ENCODE assay signal across 11 cellular contexts in genomic region chr10:101047961-101048892, GRCh38. TPM values are rescaled to one million over a fixed set of nuclear protein-coding genes. Genes with fewer than 3 reads are reported as not detected.
DNase-seq lines count a peak whose midpoint lies in the region; TF ChIP-seq lines count a peak whose summit lies in the region.
"Had no signal": no experiment of that assay in that cellular context is flagged by ENCODE, and none has a peak within 500 bp of the region (broad histone marks: within the 10 kb centered on the region; RNA-seq: fewer than 3 reads in every experiment).

No MANE protein-coding gene starts in this region.

- peak; percentile 43 for DNase-seq in HT-29 (ENCODE audit: low spot score)
- DNase-seq in NCI-H510A (lab: John Stamatoyannopoulos, UW) = peak; percentile 93
- no peak for DNase-seq in glutamatergic neuron
- DNase-seq in progenitor cell of endocrine pancreas (ENCODE audit: low spot score, unreplicated experiment) = peak; percentile 41
- DNase-seq in BE2C = no peak
- DNase-seq in chondrocyte (ENCODE audit: low spot score) = no peak
- no peak for DNase-seq in T-helper 2 cell
- DNase-seq: activated CD4-positive, CD25-positive, alpha-beta regulatory T cell treated with anti-CD3 and anti-CD28 coated beads, Interleukin-2, amount 50 U/mL, for 72 hours; NCI-H82; occipital lobe had no signal

- H3K27me3 Mint-ChIP-seq in glutamatergic neuron (ENCODE audit: unreplicated experiment) (peaks cover 31% of the 10 kb centered on the region), progenitor cell of endocrine pancreas (peaks cover 73% of the 10 kb centered on the region), chondrocyte (ENCODE audit: low read depth) (peaks cover 33% of the 10 kb centered on the region)

- no peaks in the 10 kb centered on the region for H3K36me3 ChIP-seq in BE2C

- peaks cover 5% of the 10 kb centered on the region for H3K9me3 Mint-ChIP-seq in glutamatergic neuron (ENCODE audit: unreplicated experiment)
- no peaks in the 10 kb centered on the region for H3K9me3 Mint-ChIP-seq in progenitor cell of endocrine pancreas (ENCODE audit: low read depth)
- H3K9me3 Mint-ChIP-seq in chondrocyte (ENCODE audit: low read depth) = no peaks in the 10 kb centered on the region
- H3K9me3 Mint-ChIP-seq: stimulated activated naive CD8-positive, alpha-beta T cell treated with anti-CD3 and anti-CD28 coated beads, Interleukin-15, Interleukin-2, amounts not matched to agents 100 ng/mL and 50 ng/mL, for 24 hours had no signal

- no peak overlapping the region for H3K4me3 ChIP-seq in BE2C (ENCODE audit: low read depth, low read length)

- TF ChIP-seq CTCF in glutamatergic neuron (IDR thresholded peaks at IDR 0.05; ENCODE audit: partially characterized antibody, unreplicated experiment) (no peak), progenitor cell of endocrine pancreas (IDR thresholded peaks at IDR 0.05; ENCODE audit: unreplicated experiment) (peak; percentile 52), BE2C (IDR thresholded peaks at IDR 0.05; ENCODE audit: low read depth, low read length) (no peak), chondrocyte (IDR thresholded peaks at IDR 0.05) (no peak)

- H3K27me3 ChIP-seq in BE2C = no peaks in the 10 kb centered on the region

- no peaks in the 10 kb centered on the region for H3K9me3 ChIP-seq in BE2C

- peaks cover 10% of the 10 kb centered on the region for H3K4me1 ChIP-seq in BE2C

- H3K27ac Mint-ChIP-seq in glutamatergic neuron (ENCODE audit: unreplicated experiment) = no peak overlapping the region
- H3K27ac Mint-ChIP-seq in progenitor cell of endocrine pancreas = peak overlapping the region; percentile 59
- no peak overlapping the region for H3K27ac Mint-ChIP-seq in chondrocyte (ENCODE audit: unreplicated experiment)
- H3K27ac Mint-ChIP-seq: stimulated activated naive CD8-positive, alpha-beta T cell treated with anti-CD3 and anti-CD28 coated beads, Interleukin-15, Interleukin-2, amounts not matched to agents 100 ng/mL and 50 ng/mL, for 24 hours had no signal

- H3K4me1 Mint-ChIP-seq in glutamatergic neuron (ENCODE audit: low read depth, unreplicated experiment) (peaks cover 22% of the 10 kb centered on the region), progenitor cell of endocrine pancreas (ENCODE audit: low read depth) (peaks cover 20% of the 10 kb centered on the region), chondrocyte (ENCODE audit: low read depth) (peaks cover 20% of the 10 kb centered on the region)

- H3K36me3 Mint-ChIP-seq in glutamatergic neuron (ENCODE audit: unreplicated experiment) = no peaks in the 10 kb centered on the region
- H3K36me3 Mint-ChIP-seq in progenitor cell of endocrine pancreas (ENCODE audit: insufficient read depth) = no peaks in the 10 kb centered on the region
- no peaks in the 10 kb centered on the region for H3K36me3 Mint-ChIP-seq in chondrocyte (ENCODE audit: low read depth)

- peak overlapping the region; percentile 73 for H3K4me3 Mint-ChIP-seq in glutamatergic neuron (ENCODE audit: unreplicated experiment)
- H3K4me3 Mint-ChIP-seq in progenitor cell of endocrine pancreas (ENCODE audit: low read depth) = no peak overlapping the region
- H3K4me3 Mint-ChIP-seq in chondrocyte (ENCODE audit: unreplicated experiment) = no peak overlapping the region
- H3K4me3 Mint-ChIP-seq: stimulated activated naive CD8-positive, alpha-beta T cell treated with anti-CD3 and anti-CD28 coated beads, Interleukin-15, Interleukin-2, amounts not matched to agents 100 ng/mL and 50 ng/mL, for 24 hours had no signal

RNA-seq across cellular contexts. Expression of gene KAZALD1, which starts 13.6 kb away (rescaled TPM):
- total RNA-seq in HT-29 (2014; rRNA removed; shearing (Covaris generic)) = 13.0 and 15.6 TPM in 2 replicates
- 0.59 TPM for total RNA-seq in glutamatergic neuron (ENCODE audit: unreplicated experiment)
- total RNA-seq in progenitor cell of endocrine pancreas = 1.3 and 2.0 TPM in 2 replicates
- polyA plus RNA-seq in BE2C (2012; ENCODE audit: insufficient read depth, insufficient read length, low read depth) = 27.2 TPM
- total RNA-seq in chondrocyte = 18.9 to 43.4 TPM (median 19.8 TPM) in 3 replicates

RNA-seq across cellular contexts. Expression of gene SFXN3, which starts 17.2 kb away (rescaled TPM):
- total RNA-seq in HT-29 (2014; rRNA removed; shearing (Covaris generic)) = 90.8 and 101 TPM in 2 replicates
- total RNA-seq in glutamatergic neuron (ENCODE audit: unreplicated experiment) = 5.2 TPM
- total RNA-seq in progenitor cell of endocrine pancreas = 4.4 and 6.1 TPM in 2 replicates
- 31.7 TPM for polyA plus RNA-seq in BE2C (2012; ENCODE audit: insufficient read depth, insufficient read length, low read depth)
- total RNA-seq in chondrocyte = 92.4 to 101 TPM (median 96.9 TPM) in 3 replicates

RNA-seq across cellular contexts. Expression of gene PDZD7, which starts 17.3 kb away (rescaled TPM):
- 6.3 and 7.4 TPM in 2 replicates for total RNA-seq in HT-29 (2014; rRNA removed; shearing (Covaris generic))
- total RNA-seq in glutamatergic neuron (ENCODE audit: unreplicated experiment) (1.5 TPM), progenitor cell of endocrine pancreas (0.29 and 0.84 TPM in 2 replicates), chondrocyte (1.4 to 1.8 TPM (median 1.7 TPM) in 3 replicates)
- polyA plus RNA-seq in BE2C (2012; ENCODE audit: insufficient read depth, insufficient read length, low read depth) = 9.7 TPM

RNA-seq across cellular contexts. Expression of gene LZTS2, which starts 48.6 kb away (rescaled TPM):
- 154 and 172 TPM in 2 replicates for total RNA-seq in HT-29 (2014; rRNA removed; shearing (Covaris generic))
- 56.7 TPM for total RNA-seq in glutamatergic neuron (ENCODE audit: unreplicated experiment)
- 81.1 and 83.2 TPM in 2 replicates for total RNA-seq in progenitor cell of endocrine pancreas
- polyA plus RNA-seq in BE2C (2012; ENCODE audit: insufficient read depth, insufficient read length, low read depth) = 98.8 TPM
- 58.9 to 80.7 TPM (median 79.4 TPM) in 3 replicates for total RNA-seq in chondrocyte

Comparison
In these comparisons a context has a peak if more than half of its experiments do, and no peak if none do; other contexts are left out.
1. DNase-seq: peak in HT-29 (single experiment), NCI-H510A (single experiment) and progenitor cell of endocrine pancreas (single experiment); none in glutamatergic neuron (single experiment), BE2C (single experiment), chondrocyte (single experiment) and T-helper 2 cell (0 of 5).
2. RNA of gene SFXN3, which starts 17.2 kb away (total RNA-seq): 90.8 to 101 TPM in HT-29 and 92.4 to 101 TPM in chondrocyte; 4.4 to 6.1 TPM in progenitor cell of endocrine pancreas and 5.2 TPM in glutamatergic neuron (single experiment); every median in the first group is over 10 times any median in the second.